8 cellular contexts compared by ENCODE assay signal in the genomic region with DNA sequence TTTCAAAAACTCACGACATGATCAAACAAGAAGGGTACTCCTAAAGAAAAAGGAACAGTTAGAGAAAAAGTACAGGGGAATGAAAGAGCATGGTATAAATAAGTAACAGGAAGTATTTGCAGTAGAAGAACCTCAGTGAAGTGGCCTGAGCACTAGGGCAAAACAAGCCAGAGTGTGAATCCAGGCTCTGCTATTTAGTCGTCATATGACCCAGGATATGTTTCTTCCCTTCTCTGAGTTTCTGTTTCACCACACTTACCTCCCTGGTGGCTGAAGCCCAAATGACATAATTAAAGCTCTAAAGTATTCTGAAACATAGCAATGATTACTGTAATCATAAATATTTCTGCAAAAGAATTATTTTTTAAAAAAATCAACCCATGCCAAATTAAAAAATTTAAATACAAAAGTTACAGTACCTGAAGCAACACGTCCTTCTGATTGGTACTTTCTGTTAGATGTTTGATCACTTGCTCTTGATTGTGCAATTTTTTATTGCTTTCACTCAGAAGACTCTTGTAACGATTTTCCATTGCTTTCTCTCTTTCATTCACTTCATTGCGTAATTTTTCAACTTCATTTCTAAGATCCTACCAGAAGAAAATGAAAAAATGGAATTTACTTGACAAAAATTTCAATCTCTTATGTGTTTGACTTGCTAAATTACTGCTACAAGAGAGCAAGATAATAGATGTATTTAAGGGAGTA.
A peak's percentile ranks its signal among the peaks of the same experiment; 100 is the strongest.
DNase-seq lines count a peak whose midpoint lies in the region; ATAC-seq and TF ChIP-seq lines count a peak whose summit lies in the region.

No MANE protein-coding gene starts in this region.

- H3K4me1 ChIP-seq in mesenchymal stem cell (ENCODE audit: control insufficient read depth, insufficient read depth, low read depth, low read length) (no peaks in the 10 kb centered on the region), Caco-2 (no peaks in the 10 kb centered on the region)

- H3K79me1 ChIP-seq in mesenchymal stem cell (replicated peaks; ENCODE audit: low read length, poor library complexity, severe bottlenecking), result peaks cover 5% of the 10 kb centered on the region

- no peak overlapping the region for H3K27ac ChIP-seq in mesenchymal stem cell (ENCODE audit: low read length, poor library complexity, severe bottlenecking)

- H3K27me3 Mint-ChIP-seq in Caco-2 (ENCODE audit: insufficient read depth, unreplicated experiment), result no peaks in the 10 kb centered on the region

- H3K27ac Mint-ChIP-seq in Caco-2 (ENCODE audit: unreplicated experiment), result no peak overlapping the region

- peak overlapping the region; percentile 67 for H3K9ac ChIP-seq in mesenchymal stem cell (ENCODE audit: low read length)

- no peak overlapping the region for H4K91ac ChIP-seq in mesenchymal stem cell (ENCODE audit: low read length)

- CTCF ChIA-PET in Caco-2 (lab: Charles Lee), result no interaction called here

- no peak overlapping the region for H2BK12ac ChIP-seq in mesenchymal stem cell (ENCODE audit: low read length in 2 of 2)

- peaks cover 9% of the 10 kb centered on the region for H3K9me3 Mint-ChIP-seq in Caco-2 (ENCODE audit: unreplicated experiment)

- H3K9me3 ChIP-seq in mesenchymal stem cell (ENCODE audit: control insufficient read depth, low read length) (no peaks in the 10 kb centered on the region), Caco-2 (no peaks in the 10 kb centered on the region)

- no peak overlapping the region for H2AK5ac ChIP-seq in mesenchymal stem cell (ENCODE audit: low read length, severe bottlenecking)

- DNase-seq in NAMALWA (ENCODE audit: low spot score), result peak; percentile 30
- DNase-seq in mesenchymal stem cell, result peak; percentile 23
- no peak for DNase-seq in T-helper 9 cell
- DNase-seq in activated effector memory CD4-positive, alpha-beta T cell treated with Interleukin-2 at 50 U/mL for 16 hours, result no peak
- no peak for DNase-seq in GF-D8 (lab: John Stamatoyannopoulos, UW)
- no peak for DNase-seq in Caco-2

- H4K8ac ChIP-seq in mesenchymal stem cell (ENCODE audit: low read length), result no peak overlapping the region

- H3K4me3 ChIP-seq in mesenchymal stem cell (ENCODE audit: insufficient read depth in 1 of 2, low read depth in 1 of 2, low read length in 2 of 2) (no peak overlapping the region), Caco-2 (ENCODE audit: low read depth, low read length) (no peak overlapping the region)

- H3K4ac ChIP-seq in mesenchymal stem cell (ENCODE audit: low read depth in 1 of 2, low read length in 2 of 2), result no peak overlapping the region

- no peak overlapping the region for H3K18ac ChIP-seq in mesenchymal stem cell (ENCODE audit: low read depth in 1 of 2, low read length in 2 of 2)

- POLR2A ChIA-PET in Caco-2 (lab: Charles Lee), result no interaction called here

- H2BK5ac ChIP-seq in mesenchymal stem cell (ENCODE audit: low read depth, low read length, poor library complexity, severe bottlenecking), result no peak overlapping the region

- no TSS peak for BruUV-seq in Caco-2 (replicated peaks; lab: Mats Ljungman, UMichigan)

- peaks cover 37% of the 10 kb centered on the region for H3K36me3 Mint-ChIP-seq in Caco-2 (ENCODE audit: insufficient read depth, unreplicated experiment)

- H3K4me1 Mint-ChIP-seq in Caco-2 (ENCODE audit: low read depth, unreplicated experiment), result peaks cover 7% of the 10 kb centered on the region

- TF ChIP-seq CTCF in Caco-2 (IDR thresholded peaks at IDR 0.05; ENCODE audit: insufficient read depth in 1 of 2, low read depth in 1 of 2, low read length in 1 of 2, severe bottlenecking in 1 of 2, unreplicated experiment in 1 of 2), result no peak

- no peak overlapping the region for H2BK15ac ChIP-seq in mesenchymal stem cell (ENCODE audit: low read depth, poor library complexity, severe bottlenecking)

- H2BK120ac ChIP-seq in mesenchymal stem cell (ENCODE audit: low read depth, low read length), result no peak overlapping the region

- H3K4me2 ChIP-seq in mesenchymal stem cell (ENCODE audit: low read length, poor library complexity, severe bottlenecking), result no peak overlapping the region

- H3K27me3 ChIP-seq in mesenchymal stem cell (ENCODE audit: control insufficient read depth in 1 of 2, insufficient read depth in 1 of 2, low read length in 2 of 2) (no peaks in the 10 kb centered on the region), Caco-2 (replicated peaks; ENCODE audit: control insufficient read depth, insufficient read depth, low read length) (no peaks in the 10 kb centered on the region)

- intact Hi-C loops in Caco-2 (cut with micrococcal nuclease; ENCODE audit: unreplicated experiment), result no loop called here

- no peak overlapping the region for H2AFZ ChIP-seq in mesenchymal stem cell (ENCODE audit: low read depth, low read length)

- peak; percentile 94 for ATAC-seq in GM18907 (IDR thresholded peaks at IDR 0.05; ENCODE audit: unreplicated experiment)
- peak; percentile 76 for ATAC-seq in HG02588 (IDR thresholded peaks at IDR 0.05; ENCODE audit: unreplicated experiment)

- H3K36me3 ChIP-seq in mesenchymal stem cell (ENCODE audit: control insufficient read depth in 1 of 2, insufficient read depth in 2 of 2, low read depth in 1 of 2, low read length in 2 of 2) (peaks cover 14 to 34% of the 10 kb centered on the region in 2 experiments), Caco-2 (ENCODE audit: control insufficient read depth, insufficient read depth, low read length) (0 out of 2 replicates have a peak, but pooled peaks cover 1% of the 10 kb centered on the region)

- no peak overlapping the region for H3K4me3 Mint-ChIP-seq in Caco-2 (ENCODE audit: unreplicated experiment)

- WGBS in mesenchymal stem cell, result over 99% methylated on average over 3 of the region's 5 CpGs

- no peak overlapping the region for H3K23ac ChIP-seq in mesenchymal stem cell (ENCODE audit: low read length in 2 of 2)

- no peak overlapping the region for H3K14ac ChIP-seq in mesenchymal stem cell (ENCODE audit: low read length in 2 of 2)

Comparison
In these comparisons a context has a peak if more than half of its experiments do, and no peak if none do; other contexts are left out.
1. DNase-seq: peak in NAMALWA (single experiment) and mesenchymal stem cell (single experiment); none in T-helper 9 cell (single experiment), activated effector memory CD4-positive, alpha-beta T cell treated with Interleukin-2 at 50 U/mL for 16 hours (single experiment), GF-D8 (single experiment) and Caco-2 (0 of 2).